27 cellular contexts compared by ENCODE assay signal in genomic region chr12:51865757-51866270, GRCh38. TPM values are rescaled to one million over a fixed set of nuclear protein-coding genes. Genes with fewer than 3 reads are reported as not detected.
DNase-seq lines count a peak whose midpoint lies in the region; ATAC-seq, FAIRE-seq and TF ChIP-seq lines count a peak whose summit lies in the region.
"Had no signal": no experiment of that assay in that cellular context is flagged by ENCODE, and none has a peak within 500 bp of the region (broad histone marks: within the 10 kb centered on the region; RNA-seq: fewer than 3 reads in every experiment).

No MANE protein-coding gene starts in this region.

- H3K14ac ChIP-seq in trophoblast cell (ENCODE audit: low read length) = no peak overlapping the region

- H3K9ac ChIP-seq in kidney (ENCODE audit: low read length in 2 of 2) = no peak overlapping the region
- H3K9ac ChIP-seq in trophoblast cell (ENCODE audit: low read length) = no peak overlapping the region

- H3K9me3 ChIP-seq in WERI-Rb-1 (ENCODE audit: severe bottlenecking) = no peaks in the 10 kb centered on the region
- no peaks in the 10 kb centered on the region for H3K9me3 ChIP-seq in kidney (ENCODE audit: control insufficient read depth in 1 of 2, low read length in 2 of 2)
- H3K9me3 ChIP-seq in trophoblast cell (ENCODE audit: insufficient read depth, low read depth, low read length) = no peaks in the 10 kb centered on the region
- no peaks in the 10 kb centered on the region for H3K9me3 ChIP-seq in esophagus muscularis mucosa
- H3K9me3 ChIP-seq: transverse colon had no signal

- peaks cover 81% of the 10 kb centered on the region for H3K27me3 Mint-ChIP-seq in activated CD8-positive, alpha-beta memory T cell treated with anti-CD3 and anti-CD28 coated beads, Interleukin-2, amount 10 ng/mL, durations not matched to agents 7 days and 5 days

- no peak for TF ChIP-seq EP300 in esophagus muscularis mucosa (IDR thresholded peaks at IDR 0.05)

- H2AK5ac ChIP-seq in trophoblast cell (ENCODE audit: low read length) = no peak overlapping the region

- intact Hi-C loops in kidney (cut with DNase I) (no loop called here), esophagus muscularis mucosa (cut with DNase I) (no loop called here)

- H4K91ac ChIP-seq in trophoblast cell (ENCODE audit: low read depth, low read length) = peak overlapping the region; percentile 96

- H3K27me3 ChIP-seq in WERI-Rb-1 (ENCODE audit: insufficient read depth, low read depth, severe bottlenecking) (no peaks in the 10 kb centered on the region), trophoblast cell (ENCODE audit: insufficient read depth, low read length) (no peaks in the 10 kb centered on the region), esophagus muscularis mucosa (peaks cover 0 to 75% (median 18%) of the 10 kb centered on the region in 4 donors)

- no peak for ATAC-seq in activated CD8-positive, alpha-beta memory T cell treated with anti-CD3 and anti-CD28 coated beads, Interleukin-2, amount 10 ng/mL, durations not matched to agents 7 days and 5 days
- ATAC-seq: activated naive CD8-positive, alpha-beta T cell treated with anti-CD3 and anti-CD28 coated beads, Interleukin-2, amount 50 U/mL, for 24 hours; left ventricle myocardium superior had no signal

- peak overlapping the region; percentile 26 for H2BK120ac ChIP-seq in trophoblast cell (ENCODE audit: insufficient read depth, low read length, poor library complexity)

- peak; percentile 19 for DNase-seq in D341Med (ENCODE audit: low spot score)
- no peak for DNase-seq in WERI-Rb-1
- peak; percentile 43 for DNase-seq in kidney
- DNase-seq in trophoblast cell = no peak
- no peak for DNase-seq in esophagus muscularis mucosa (ENCODE audit: extremely low spot score)
- DNase-seq in NCI-H526 (lab: John Stamatoyannopoulos, UW) = no peak
- no peak for DNase-seq in NCI-H187 treated with DMSO at 0.1 percent for 48 hours (lab: John Stamatoyannopoulos, UW)
- DNase-seq in activated CD8-positive, alpha-beta memory T cell treated with anti-CD3 and anti-CD28 coated beads, Interleukin-2, amount 10 ng/mL, durations not matched to agents 7 days and 5 days = no peak
- DNase-seq: ACHN; activated CD4-positive, alpha-beta memory T cell treated with anti-CD3 and anti-CD28 coated beads for 36 hours; activated CD4-positive, CD25-positive, alpha-beta regulatory T cell; activated effector memory CD4-positive, alpha-beta T cell treated with anti-CD3 and anti-CD28 coated beads, Interleukin-2, amount 50 U/mL, for 16 hours; activated naive CD8-positive, alpha-beta T cell treated with anti-CD3 and anti-CD28 coated beads, Interleukin-2, amount 50 U/mL, for 24 hours; GDM1; Kasumi-1; left ventricle myocardium superior; NCI-H1694 treated with DMSO at 0.1 percent for 48 hours; NCI-H526 treated with DMSO at 0.1 percent for 48 hours; nucleus accumbens; RPMI8226; stimulated activated CD4-positive, alpha-beta T cell treated with anti-CD3 and anti-CD28 coated beads, Interleukin-12 subunit alpha, Interleukin-12 subunit beta, amount 100 ng/mL, for 4 hours; transverse colon had no signal

- H3K4me1 Mint-ChIP-seq in activated CD8-positive, alpha-beta memory T cell treated with anti-CD3 and anti-CD28 coated beads, Interleukin-2, amount 10 ng/mL, durations not matched to agents 7 days and 5 days = peaks cover 3% of the 10 kb centered on the region

- H3K4me1 ChIP-seq in kidney (ENCODE audit: control insufficient read depth in 1 of 2, insufficient read depth in 1 of 2, low read depth in 1 of 2, low read length in 2 of 2) (peaks cover 0 to 27% of the 10 kb centered on the region in 2 donors), trophoblast cell (ENCODE audit: control insufficient read depth in 1 of 2, insufficient read depth in 2 of 2, low read length in 2 of 2) (peaks cover 39 to 49% of the 10 kb centered on the region in 2 experiments), esophagus muscularis mucosa (peaks cover 22 to 34% (median 32%) of the 10 kb centered on the region in 4 donors)

- H3K4me3 Mint-ChIP-seq in activated CD8-positive, alpha-beta memory T cell treated with anti-CD3 and anti-CD28 coated beads, Interleukin-2, amount 10 ng/mL, durations not matched to agents 7 days and 5 days = no peak overlapping the region
- H3K4me3 Mint-ChIP-seq: activated CD4-positive, alpha-beta memory T cell treated with anti-CD3 and anti-CD28 coated beads for 36 hours; activated naive CD8-positive, alpha-beta T cell treated with anti-CD3 and anti-CD28 coated beads, Interleukin-2, amount 50 U/mL, for 24 hours; stimulated activated naive CD8-positive, alpha-beta T cell treated with anti-CD3 and anti-CD28 coated beads, Interleukin-15, Interleukin-2, amounts not matched to agents 100 ng/mL and 50 ng/mL, for 24 hours had no signal

- peak overlapping the region; percentile 17 for H4K8ac ChIP-seq in trophoblast cell (ENCODE audit: low read depth, low read length)

- TF ChIP-seq CTCF in WERI-Rb-1 (IDR thresholded peaks at IDR 0.05; ENCODE audit: low read depth, low read length) = no peak
- no peak for TF ChIP-seq CTCF in kidney (IDR thresholded peaks at IDR 0.05; ENCODE audit: borderline replicate concordance, extremely low read depth, insufficient read depth)
- no peak for TF ChIP-seq CTCF in esophagus muscularis mucosa (IDR thresholded peaks at IDR 0.05)

- H4K12ac ChIP-seq in trophoblast cell (ENCODE audit: low read depth, low read length) = no peak overlapping the region

- H3K27ac Mint-ChIP-seq in activated CD8-positive, alpha-beta memory T cell treated with anti-CD3 and anti-CD28 coated beads, Interleukin-2, amount 10 ng/mL, durations not matched to agents 7 days and 5 days = no peak overlapping the region
- H3K27ac Mint-ChIP-seq: activated CD4-positive, alpha-beta memory T cell treated with anti-CD3 and anti-CD28 coated beads for 36 hours; activated naive CD8-positive, alpha-beta T cell treated with anti-CD3 and anti-CD28 coated beads, Interleukin-2, amount 50 U/mL, for 24 hours; stimulated activated naive CD8-positive, alpha-beta T cell treated with anti-CD3 and anti-CD28 coated beads, Interleukin-15, Interleukin-2, amounts not matched to agents 100 ng/mL and 50 ng/mL, for 24 hours had no signal

- peak overlapping the region; percentile 52 for H2BK5ac ChIP-seq in trophoblast cell (ENCODE audit: low read depth, low read length, poor library complexity)

- H2AFZ ChIP-seq in trophoblast cell (ENCODE audit: insufficient read depth, low read length, poor library complexity) = no peak overlapping the region

- H3K36me3 ChIP-seq in WERI-Rb-1 (no peaks in the 10 kb centered on the region), kidney (ENCODE audit: control insufficient read depth in 1 of 2, insufficient read depth in 2 of 2, low read length in 2 of 2) (no peaks in the 10 kb centered on the region), trophoblast cell (ENCODE audit: control insufficient read depth in 1 of 2, insufficient read depth in 2 of 2, low read length in 2 of 2) (no peaks in the 10 kb centered on the region), esophagus muscularis mucosa (no peaks in the 10 kb centered on the region)
- H3K36me3 ChIP-seq: transverse colon had no signal

- TF ChIP-seq POLR2A in esophagus muscularis mucosa (IDR thresholded peaks at IDR 0.05; ENCODE audit: low read depth) = no peak

- H2BK12ac ChIP-seq in trophoblast cell (ENCODE audit: low read length) = peak overlapping the region; percentile 39

- no peak overlapping the region for H3K4me3 ChIP-seq in WERI-Rb-1 (ENCODE audit: low read depth, low read length)
- H3K4me3 ChIP-seq in kidney (ENCODE audit: low read length in 2 of 2) = no peak overlapping the region
- H3K4me3 ChIP-seq in trophoblast cell (ENCODE audit: low read depth, low read length) = no peak overlapping the region
- H3K4me3 ChIP-seq in esophagus muscularis mucosa = no peak overlapping the region
- H3K4me3 ChIP-seq: SK-N-MC, transverse colon had no signal

- H3K4ac ChIP-seq in trophoblast cell (ENCODE audit: low read depth, low read length) = no peak overlapping the region

- WGBS in trophoblast cell (ENCODE audit: extremely low coverage, insufficient coverage, insufficient read length) = no CpG with 5 or more reads among the region's 7 CpGs
- WGBS in esophagus muscularis mucosa = 87% methylated on average over 7 of the region's 7 CpGs

- CTCF ChIA-PET in activated CD8-positive, alpha-beta memory T cell treated with anti-CD3 and anti-CD28 coated beads, Interleukin-2, amount 10 ng/mL, durations not matched to agents 7 days and 5 days (lab: Charles Lee) = interaction anchor here (1.5 kb wide), 1 partner anchor 9 kb away, joined by 4 read pairs; no protein-coding TSS in a partner anchor

- peak overlapping the region; percentile 76; the same call in 1 of the 2 replicates for H3K27ac ChIP-seq in WERI-Rb-1
- H3K27ac ChIP-seq in kidney (ENCODE audit: low read depth in 2 of 2, low read length in 2 of 2) = peak overlapping the region in 1 of 2 donors; percentile 23
- peak overlapping the region; percentile 73 for H3K27ac ChIP-seq in trophoblast cell (ENCODE audit: low read depth, low read length)
- H3K27ac ChIP-seq in esophagus muscularis mucosa (replicated peaks in 1 of 4) = no peak overlapping the region
- H3K27ac ChIP-seq: SK-N-MC, transverse colon had no signal

- peak overlapping the region; percentile 73 for H3K4me2 ChIP-seq in trophoblast cell (ENCODE audit: low read length)

- H3K9me3 Mint-ChIP-seq in activated CD8-positive, alpha-beta memory T cell treated with anti-CD3 and anti-CD28 coated beads, Interleukin-2, amount 10 ng/mL, durations not matched to agents 7 days and 5 days (ENCODE audit: low read depth) = no peaks in the 10 kb centered on the region
- H3K9me3 Mint-ChIP-seq: activated CD4-positive, alpha-beta memory T cell treated with anti-CD3 and anti-CD28 coated beads for 36 hours; activated naive CD8-positive, alpha-beta T cell treated with anti-CD3 and anti-CD28 coated beads, Interleukin-2, amount 50 U/mL, for 24 hours; stimulated activated naive CD8-positive, alpha-beta T cell treated with anti-CD3 and anti-CD28 coated beads, Interleukin-15, Interleukin-2, amounts not matched to agents 100 ng/mL and 50 ng/mL, for 24 hours had no signal

- no peak overlapping the region for H3K23ac ChIP-seq in trophoblast cell (ENCODE audit: low read length)

- H3K36me3 Mint-ChIP-seq in activated CD8-positive, alpha-beta memory T cell treated with anti-CD3 and anti-CD28 coated beads, Interleukin-2, amount 10 ng/mL, durations not matched to agents 7 days and 5 days = no peaks in the 10 kb centered on the region
- H3K36me3 Mint-ChIP-seq: activated CD4-positive, alpha-beta memory T cell treated with anti-CD3 and anti-CD28 coated beads for 36 hours; brain had no signal

- H3K79me2 ChIP-seq in trophoblast cell (ENCODE audit: control insufficient read depth, insufficient read depth, low read length, poor library complexity) = no peaks in the 10 kb centered on the region

- no peak overlapping the region for H3K18ac ChIP-seq in trophoblast cell (ENCODE audit: low read length)

- FAIRE-seq in kidney (lab: Jason Lieb, UNC) = no peak
- FAIRE-seq: HTR-8/SVneo had no signal

- H3K79me1 ChIP-seq in trophoblast cell (ENCODE audit: low read length) = peaks cover 34% of the 10 kb centered on the region

RNA-seq across cellular contexts. Expression of gene FIGNL2, which starts 17.3 kb away (rescaled TPM):
- total RNA-seq in kidney (6.1 TPM), esophagus muscularis mucosa (under 1 TPM; 0.23 to 0.42 (median 0.36) TPM)
- 3.1 TPM for polyA plus RNA-seq in kidney (ENCODE audit: insufficient read depth, low read depth, low replicate concordance)
- 23.9 and 25.0 TPM in 2 replicates for polyA plus RNA-seq in trophoblast cell (2013)
- total RNA-seq in activated CD8-positive, alpha-beta memory T cell treated with anti-CD3 and anti-CD28 coated beads, Interleukin-2, amount 10 ng/mL, durations not matched to agents 7 days and 5 days = under 1 TPM; 0.40 to 0.73 TPM
- total RNA-seq: transverse colon had no signal

RNA-seq across cellular contexts. Expression of gene ANKRD33, which starts 22.1 kb away (rescaled TPM):
- total RNA-seq in kidney (not detected), esophagus muscularis mucosa (not detected)
- polyA plus RNA-seq in kidney (ENCODE audit: insufficient read depth, low read depth, low replicate concordance) = not detected
- polyA plus RNA-seq in trophoblast cell (2013) = 0.17 and 0.38 TPM in 2 replicates
- total RNA-seq in activated CD8-positive, alpha-beta memory T cell treated with anti-CD3 and anti-CD28 coated beads, Interleukin-2, amount 10 ng/mL, durations not matched to agents 7 days and 5 days = not detected
- total RNA-seq: activated CD4-positive, alpha-beta memory T cell treated with anti-CD3 and anti-CD28 coated beads for 36 hours; left ventricle myocardium superior; renal cortical epithelial cell; transverse colon had no signal

RNA-seq across cellular contexts. Expression of gene ACVRL1, which starts 41.5 kb away (rescaled TPM):
- total RNA-seq in kidney = 88.4 TPM
- 29.1 TPM for polyA plus RNA-seq in kidney (ENCODE audit: insufficient read depth, low read depth, low replicate concordance)
- polyA plus RNA-seq in trophoblast cell (2013) = 2.8 and 3.1 TPM in 2 replicates
- 100 to 1,000 TPM; 124 to 149 (median 125) TPM for total RNA-seq in esophagus muscularis mucosa
- not detected for total RNA-seq in activated CD8-positive, alpha-beta memory T cell treated with anti-CD3 and anti-CD28 coated beads, Interleukin-2, amount 10 ng/mL, durations not matched to agents 7 days and 5 days
- total RNA-seq: activated CD4-positive, alpha-beta memory T cell treated with anti-CD3 and anti-CD28 coated beads for 36 hours had no signal

Comparison
In these comparisons a context has a peak if more than half of its experiments do, and no peak if none do; other contexts are left out.
1. DNase-seq: peak in D341Med (single experiment) and kidney (single experiment); none in WERI-Rb-1 (single experiment), trophoblast cell (0 of 2), esophagus muscularis mucosa (single experiment), NCI-H526 (0 of 2), NCI-H187 treated with DMSO at 0.1 percent for 48 hours (single experiment) and activated CD8-positive, alpha-beta memory T cell treated with anti-CD3 and anti-CD28 coated beads, Interleukin-2, amount 10 ng/mL, durations not matched to agents 7 days and 5 days (single experiment).
2. H3K27ac ChIP-seq: peak in WERI-Rb-1 (single experiment) and trophoblast cell (single experiment); none in esophagus muscularis mucosa (0 of 4).
3. RNA of gene ACVRL1, which starts 41.5 kb away (total RNA-seq): 124 to 149 TPM in esophagus muscularis mucosa and 88.4 TPM in kidney (single experiment); not detected in activated CD8-positive, alpha-beta memory T cell treated with anti-CD3 and anti-CD28 coated beads, Interleukin-2, amount 10 ng/mL, durations not matched to agents 7 days and 5 days; every median in the first group is over 10 times any median in the second.